8 cellular contexts compared by ENCODE assay signal in genomic region chr16:11784048-11784780, GRCh38. TPM values are rescaled to one million over a fixed set of nuclear protein-coding genes. Genes with fewer than 3 reads are reported as not detected.
DNase-seq lines count a peak whose midpoint lies in the region; TF ChIP-seq lines count a peak whose summit lies in the region.

No MANE protein-coding gene starts in this region.

- H3K79me2 ChIP-seq in Loucy (ENCODE audit: insufficient read depth, low read length): peaks cover 71% of the 10 kb centered on the region

- H3K9ac ChIP-seq in Loucy (ENCODE audit: low read depth, low read length, poor library complexity, severe bottlenecking): peak overlapping the region; percentile 11

- H3F3A ChIP-seq in Loucy (ENCODE audit: low read depth): no peaks in the 10 kb centered on the region

- H3K9me2 ChIP-seq in Loucy (replicated peaks; ENCODE audit: low read depth, low read length): no peaks in the 10 kb centered on the region

- H3K27ac ChIP-seq in neutrophil: peak overlapping the region; percentile 78

- H3K9me3 ChIP-seq in Loucy (ENCODE audit: insufficient read depth, low read depth, low read length) (no peaks in the 10 kb centered on the region), neutrophil (no peaks in the 10 kb centered on the region)

- peaks cover 39% of the 10 kb centered on the region for H3K36me3 Mint-ChIP-seq in dendritic cell treated with granulocyte-macrophage colony-stimulating factor and Interleukin-4, amounts not matched to agents 40 ng/mL and 50 ng/mL, for 4 days (ENCODE audit: low read depth)

- TF ChIP-seq CTCF in AG10803 (conservative IDR thresholded peaks at IDR 0.05; ENCODE audit: low read length) (no peak), Loucy (conservative IDR thresholded peaks at IDR 0.05; ENCODE audit: low read length) (no peak), neutrophil (IDR thresholded peaks at IDR 0.05) (no peak), GM20000 (IDR thresholded peaks at IDR 0.05; ENCODE audit: extremely low read depth, missing control alignments) (no peak)

- H3K36me3 ChIP-seq in Loucy (ENCODE audit: insufficient read depth, low read length): peaks cover 4% of the 10 kb centered on the region; the same call in 1 of the 2 replicates
- peaks cover 6% of the 10 kb centered on the region for H3K36me3 ChIP-seq in neutrophil

- peak overlapping the region; percentile 88 for H3K27ac Mint-ChIP-seq in dendritic cell treated with granulocyte-macrophage colony-stimulating factor and Interleukin-4, amounts not matched to agents 40 ng/mL and 50 ng/mL, for 4 days

- intact Hi-C loops in dendritic cell treated with granulocyte-macrophage colony-stimulating factor and Interleukin-4, amounts not matched to agents 40 ng/mL and 50 ng/mL, for 4 days (cut with micrococcal nuclease): loop anchor here (5.0 kb wide), 1 partner anchor 42 kb away; the partner anchor contains the start of gene TXNDC11

- peaks cover 12% of the 10 kb centered on the region for H4K20me1 ChIP-seq in Loucy (ENCODE audit: insufficient read depth, low read length, poor library complexity, severe bottlenecking)

- H2AFZ ChIP-seq in Loucy (ENCODE audit: low read length): no peak overlapping the region

- H3K4me1 Mint-ChIP-seq in dendritic cell treated with granulocyte-macrophage colony-stimulating factor and Interleukin-4, amounts not matched to agents 40 ng/mL and 50 ng/mL, for 4 days (ENCODE audit: low read depth): peaks cover 43% of the 10 kb centered on the region

- H3K4me3 Mint-ChIP-seq in dendritic cell treated with granulocyte-macrophage colony-stimulating factor and Interleukin-4, amounts not matched to agents 40 ng/mL and 50 ng/mL, for 4 days: peak overlapping the region; percentile 57

- H3K4me2 ChIP-seq in Loucy (ENCODE audit: low read depth, low read length, poor library complexity, severe bottlenecking): peak overlapping the region; percentile 40

- H3K4me3 ChIP-seq in AG10803 (ENCODE audit: low read length) (peak overlapping the region; percentile 5; the same call in 1 of the 2 replicates), Loucy (ENCODE audit: low read length, poor library complexity, severe bottlenecking) (no peak overlapping the region), neutrophil (ENCODE audit: low read depth in 1 of 2, low read length in 1 of 2) (no peak overlapping the region)

- H3K4me1 ChIP-seq in Loucy (ENCODE audit: insufficient read depth, low read length, poor library complexity, severe bottlenecking): peaks cover 6% of the 10 kb centered on the region
- H3K4me1 ChIP-seq in neutrophil (ENCODE audit: control insufficient read depth in 1 of 2, insufficient read depth in 1 of 2, low read depth in 1 of 2, low read length in 1 of 2): peaks cover 15 to 29% of the 10 kb centered on the region in 2 experiments

- H3K27me3 ChIP-seq in Loucy (ENCODE audit: insufficient read depth, low read length, poor library complexity, severe bottlenecking) (no peaks in the 10 kb centered on the region), neutrophil (no peaks in the 10 kb centered on the region)

- H3K27me3 Mint-ChIP-seq in dendritic cell treated with granulocyte-macrophage colony-stimulating factor and Interleukin-4, amounts not matched to agents 40 ng/mL and 50 ng/mL, for 4 days: no peaks in the 10 kb centered on the region

- peak; percentile 58 for DNase-seq in AG10803 (ENCODE audit: low read depth)
- no peak for DNase-seq in iPS-NIHi7 (ENCODE audit: extremely low spot score)
- DNase-seq in GM20000 (ENCODE audit: low spot score): no peak
- DNase-seq in H4 (ENCODE audit: low spot score): no peak
- DNase-seq in NCI-H2227 (lab: John Stamatoyannopoulos, UW; ENCODE audit: unreplicated experiment): no peak

- H3K9me3 Mint-ChIP-seq in dendritic cell treated with granulocyte-macrophage colony-stimulating factor and Interleukin-4, amounts not matched to agents 40 ng/mL and 50 ng/mL, for 4 days: no peaks in the 10 kb centered on the region

RNA-seq across cellular contexts. Expression of gene ZC3H7A, which starts 12.8 kb away (rescaled TPM):
- 16.7 and 19.4 TPM in 2 replicates for total RNA-seq in H4 (2014; rRNA removed; shearing (Covaris generic))

RNA-seq across cellular contexts. Expression of gene TXNDC11, which starts 41.6 kb away (rescaled TPM):
- total RNA-seq in H4 (2014; rRNA removed; shearing (Covaris generic)): 23.7 and 24.4 TPM in 2 replicates
